In the genomic region with DNA sequence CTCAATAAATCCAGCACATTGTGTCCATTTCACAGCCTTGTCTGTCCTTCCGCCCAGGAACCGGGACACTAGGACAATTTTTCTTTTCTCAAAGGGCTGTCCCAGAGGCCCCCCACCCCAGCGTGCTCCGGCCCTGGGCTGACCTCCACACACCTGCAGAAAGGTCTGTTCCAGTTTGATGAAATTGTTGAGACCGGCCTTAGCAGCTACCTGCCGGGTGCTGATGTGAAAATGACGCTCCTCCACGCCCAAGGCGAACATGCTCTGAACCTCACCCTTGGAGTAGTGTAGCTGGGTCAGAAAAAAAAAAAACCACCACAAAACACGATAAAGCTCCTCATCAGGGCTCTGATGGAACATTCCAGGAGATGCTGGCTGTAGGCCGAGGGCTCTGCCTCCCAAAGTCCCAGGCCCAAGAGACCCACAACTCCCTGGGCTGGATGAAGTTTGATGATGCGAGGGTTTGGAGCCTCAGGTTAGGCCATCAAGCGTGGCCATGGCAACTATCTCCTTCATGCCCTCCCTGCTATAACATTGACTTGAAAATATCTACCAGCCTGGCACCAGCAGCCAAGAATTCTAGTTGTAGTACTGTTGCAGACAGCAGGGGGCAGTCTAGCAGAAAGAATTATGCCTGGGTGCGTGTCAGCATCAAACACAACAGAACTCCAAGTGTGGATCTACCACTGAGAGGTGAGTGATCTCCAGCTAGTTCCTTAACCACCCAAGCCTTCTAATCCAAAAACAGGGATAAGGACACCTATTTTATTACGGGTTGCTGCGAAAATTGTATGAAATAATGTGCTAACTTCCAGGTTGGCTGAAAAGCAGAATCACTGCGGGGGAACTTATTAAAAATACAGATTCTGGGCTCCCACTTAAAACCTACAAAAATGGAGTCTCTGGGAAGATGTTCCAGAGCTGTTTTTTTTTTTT, we compare ENCODE assay signal across 8 cellular contexts.
A peak's percentile ranks its signal among the peaks of the same experiment; 100 is the strongest.
DNase-seq lines count a peak whose midpoint lies in the region; ATAC-seq and TF ChIP-seq lines count a peak whose summit lies in the region.

No MANE protein-coding gene starts in this region.

- in situ Hi-C loops in Panc1 (cut with HindIII; ENCODE audit: low pct_unique_long_range_greater_than_20kb, low sequenced_read_pairs) = no loop called here

- TF ChIP-seq POLR2A in tibial nerve (IDR thresholded peaks at IDR 0.05) = no peak

- no peak for TF ChIP-seq EP300 in tibial nerve (IDR thresholded peaks at IDR 0.05)

- no TSS peak for BruUV-seq in Panc1 (replicated peaks; lab: Mats Ljungman, UMichigan)

- no peaks in the 10 kb centered on the region for H3K36me3 Mint-ChIP-seq in CD8-positive, alpha-beta memory T cell
- no peaks in the 10 kb centered on the region for H3K36me3 Mint-ChIP-seq in activated T-cell treated with anti-CD3 and anti-CD28 coated beads, Interleukin-2, amount 50 U/mL, for 4 hours (ENCODE audit: insufficient read depth)

- no peaks in the 10 kb centered on the region for H3K27me3 ChIP-seq in CD8-positive, alpha-beta memory T cell (ENCODE audit: insufficient read depth, low read length, poor library complexity, severe bottlenecking)
- H3K27me3 ChIP-seq in Panc1 (ENCODE audit: control insufficient read depth, insufficient read depth, low read length) (no peaks in the 10 kb centered on the region), tibial nerve (no peaks in the 10 kb centered on the region)

- H3K9me3 ChIP-seq in CD8-positive, alpha-beta memory T cell (ENCODE audit: low read length) = no peaks in the 10 kb centered on the region
- H3K9me3 ChIP-seq in Panc1 (ENCODE audit: control insufficient read depth, insufficient read depth, low read depth, low read length) (no peaks in the 10 kb centered on the region), tibial nerve (no peaks in the 10 kb centered on the region)

- peak; percentile 85 for TF ChIP-seq CTCF in Panc1 (IDR thresholded peaks at IDR 0.05)
- TF ChIP-seq CTCF in fibroblast of pulmonary artery (IDR thresholded peaks at IDR 0.05; ENCODE audit: low read length, missing control alignments) = peak; percentile 77
- peak; percentile 37 to 89 (median 63) for TF ChIP-seq CTCF in tibial nerve (IDR thresholded peaks at IDR 0.05)

- CTCF ChIA-PET in CD8-positive, alpha-beta memory T cell (lab: Charles Lee) = interaction anchor here (0.6 to 4.4 kb wide), 29 partner anchors 9 to 661 kb away, joined by 3 to 26 read pairs (median 4); partner anchors contain the start of gene TXNDC11
- CTCF ChIA-PET in Panc1 (lab: Charles Lee) = interaction anchor here (0.6 to 1.4 kb wide), 4 partner anchors 9 to 233 kb away, joined by 3 to 4 read pairs (median 3); no protein-coding TSS in a partner anchor

- peaks cover 0 to 3% (median 0%) of the 10 kb centered on the region in 3 donors for H3K4me1 Mint-ChIP-seq in CD8-positive, alpha-beta memory T cell
- H3K4me1 Mint-ChIP-seq in activated T-cell treated with anti-CD3 and anti-CD28 coated beads, Interleukin-2, amount 50 U/mL, for 4 hours (ENCODE audit: low read depth) = peaks cover 2% of the 10 kb centered on the region

- DNase-seq in CD8-positive, alpha-beta memory T cell = peak; percentile 35 to 69 (median 61)
- peak; percentile 49 for DNase-seq in HS-27A (ENCODE audit: low read depth)
- peak; percentile 72 for DNase-seq in Panc1 (ENCODE audit: low read depth, low spot score)
- peak; percentile 53 for DNase-seq in activated T-cell treated with anti-CD3 and anti-CD28 coated beads, Interleukin-2, amount 50 U/mL, for 4 hours
- DNase-seq in fibroblast of pulmonary artery (ENCODE audit: low read depth) = peak; percentile 85
- peak; percentile 13 for DNase-seq in occipital lobe (lab: John Stamatoyannopoulos, UW)
- peak; percentile 53 to 91 for DNase-seq in tibial nerve (ENCODE audit: low spot score in 2 of 2)

- H3K27ac Mint-ChIP-seq in CD8-positive, alpha-beta memory T cell = peak overlapping the region in 1 of 8 donors; percentile 50

- no peak overlapping the region for H3K4me3 Mint-ChIP-seq in CD8-positive, alpha-beta memory T cell
- no peak overlapping the region for H3K4me3 Mint-ChIP-seq in activated T-cell treated with anti-CD3 and anti-CD28 coated beads, Interleukin-2, amount 50 U/mL, for 4 hours

- no peak overlapping the region for H3K4me3 ChIP-seq in CD8-positive, alpha-beta memory T cell (ENCODE audit: low read length)
- no peak overlapping the region for H3K4me3 ChIP-seq in Panc1 (ENCODE audit: low read depth in 2 of 2, low read length in 2 of 2)
- H3K4me3 ChIP-seq in fibroblast of pulmonary artery (replicated peaks; ENCODE audit: low read depth, low read length) = no peak overlapping the region
- no peak overlapping the region for H3K4me3 ChIP-seq in tibial nerve

- ATAC-seq in Panc1 (peak; percentile 81), HG03342 (IDR thresholded peaks at IDR 0.05; ENCODE audit: unreplicated experiment) (no peak)
- ATAC-seq in activated T-cell treated with anti-CD3 and anti-CD28 coated beads, Interleukin-2, amount 50 U/mL, for 4 hours = peak; percentile 56 to 59

- no peak overlapping the region for H3K27ac ChIP-seq in CD8-positive, alpha-beta memory T cell (ENCODE audit: low read depth, low read length)
- H3K27ac ChIP-seq in Panc1 (ENCODE audit: low read length) = no peak overlapping the region
- no peak overlapping the region for H3K27ac ChIP-seq in tibial nerve

- H3K27me3 Mint-ChIP-seq in CD8-positive, alpha-beta memory T cell = peaks cover 0 to 3% of the 10 kb centered on the region in 2 donors
- no peaks in the 10 kb centered on the region for H3K27me3 Mint-ChIP-seq in activated T-cell treated with anti-CD3 and anti-CD28 coated beads, Interleukin-2, amount 50 U/mL, for 4 hours (ENCODE audit: low read depth)

- no peaks in the 10 kb centered on the region for H3K36me3 ChIP-seq in CD8-positive, alpha-beta memory T cell (ENCODE audit: insufficient read depth, low read length)
- H3K36me3 ChIP-seq in Panc1 (ENCODE audit: control insufficient read depth, insufficient read depth, low read length) (no peaks in the 10 kb centered on the region), tibial nerve (no peaks in the 10 kb centered on the region)

- intact Hi-C loops in Panc1 (cut with micrococcal nuclease; ENCODE audit: unreplicated experiment) = loop anchor here (5.0 kb wide), 2 partner anchors 125 to 235 kb away; no protein-coding TSS in a partner anchor

- no peaks in the 10 kb centered on the region for H3K9me3 Mint-ChIP-seq in CD8-positive, alpha-beta memory T cell
- no peaks in the 10 kb centered on the region for H3K9me3 Mint-ChIP-seq in activated T-cell treated with anti-CD3 and anti-CD28 coated beads, Interleukin-2, amount 50 U/mL, for 4 hours

- POLR2A ChIA-PET in CD8-positive, alpha-beta memory T cell (lab: Charles Lee) = no interaction called here
- POLR2A ChIA-PET in Panc1 (lab: Charles Lee) = interaction anchor here (0.6 kb wide), 1 partner anchor 336 kb away, joined by 3 read pairs; the partner anchor contains the start of gene TXNDC11

- no peaks in the 10 kb centered on the region for H3K4me1 ChIP-seq in CD8-positive, alpha-beta memory T cell (ENCODE audit: insufficient read depth, low read length)
- H3K4me1 ChIP-seq in Panc1 (ENCODE audit: control insufficient read depth, insufficient read depth, low read length) (no peaks in the 10 kb centered on the region), tibial nerve (peaks cover 0 to under 1% (median 0%) of the 10 kb centered on the region in 4 donors)

- 74 to 87% methylated on average over 17 of the region's 17 CpGs for WGBS in tibial nerve, 2 donors

Comparison
In these comparisons a context has a peak if more than half of its experiments do, and no peak if none do; other contexts are left out.
1. DNase-seq: peak in every context shown above with its lines; median percentile 85 in fibroblast of pulmonary artery; 72 in Panc1; 72 in tibial nerve; 61 in CD8-positive, alpha-beta memory T cell; 53 in activated T-cell treated with anti-CD3 and anti-CD28 coated beads, Interleukin-2, amount 50 U/mL, for 4 hours; 49 in HS-27A; 13 in occipital lobe.